ENCODE assay signal across 1 cellular context in genomic region chr1:99811075-99811474, GRCh38.
TF ChIP-seq lines count a peak whose summit lies in the region.

No MANE protein-coding gene starts in this region.

TF ChIP-seq in GM12878, 131 proteins besides CTCF, POLR2A, EP300 and RAD21:
- no peak for TF ChIP-seq MYC (IDR thresholded peaks at IDR 0.05; ENCODE audit: insufficient read depth, insufficient read length, insufficient replicate concordance, low read length, severe bottlenecking)
- no peak for TF ChIP-seq ZNF207 (IDR thresholded peaks at IDR 0.05; ENCODE audit: borderline replicate concordance)
- TF ChIP-seq BHLHE40 (IDR thresholded peaks at IDR 0.05; ENCODE audit: borderline replicate concordance in 1 of 2, low read depth in 2 of 2, low read length in 1 of 2) = no peak
- no peak for TF ChIP-seq ZNF622 (IDR thresholded peaks at IDR 0.05)
- no peak for TF ChIP-seq GABPA (IDR thresholded peaks at IDR 0.05; ENCODE audit: low read depth)
- no peak for TF ChIP-seq PAX8 (IDR thresholded peaks at IDR 0.05)
